Comparison of ENCODE assay signal across 8 cellular contexts in genomic region chr1:35120458-35121133, GRCh38. TPM values are rescaled to one million over a fixed set of nuclear protein-coding genes. Genes with fewer than 3 reads are reported as not detected.
A peak's percentile ranks its signal among the peaks of the same experiment; 100 is the strongest.
DNase-seq lines count a peak whose midpoint lies in the region; ATAC-seq and TF ChIP-seq lines count a peak whose summit lies in the region.

No MANE protein-coding gene starts in this region.

- H3K4me3 Mint-ChIP-seq in activated CD8-positive, alpha-beta memory T cell treated with anti-CD3 and anti-CD28 coated beads, Interleukin-2, amount 10 ng/mL, durations not matched to agents 7 days and 5 days = peak overlapping the region; percentile 45
- peak overlapping the region; percentile 57 to 79 for H3K4me3 Mint-ChIP-seq in stimulated activated naive B cell treated with anti-CD40 and anti-IgM and Interleukin-4, amounts not matched to agents 10 μg/mL and 1 μg/mL and 100 μg/mL, for 72 hours

- H3K27ac Mint-ChIP-seq in activated CD8-positive, alpha-beta memory T cell treated with anti-CD3 and anti-CD28 coated beads, Interleukin-2, amount 10 ng/mL, durations not matched to agents 7 days and 5 days = no peak overlapping the region
- H3K27ac Mint-ChIP-seq in stimulated activated naive B cell treated with anti-CD40 and anti-IgM and Interleukin-4, amounts not matched to agents 10 μg/mL and 1 μg/mL and 100 μg/mL, for 72 hours = peak overlapping the region; percentile 20

- DNase-seq in activated CD8-positive, alpha-beta memory T cell treated with anti-CD3 and anti-CD28 coated beads, Interleukin-2, amount 10 ng/mL, durations not matched to agents 7 days and 5 days = peak; percentile 42
- peak; percentile 36 for DNase-seq in left ventricle myocardium superior
- peak; percentile 7 for DNase-seq in stimulated activated naive B cell treated with anti-CD40 and anti-IgM and Interleukin-4, amounts not matched to agents 10 μg/mL and 1 μg/mL and 100 μg/mL, for 72 hours
- no peak for DNase-seq in NCI-H510A (lab: John Stamatoyannopoulos, UW)

- peak; percentile 31 for TF ChIP-seq POLR2A in GM19193 (IDR thresholded peaks at IDR 0.05; ENCODE audit: extremely low read depth, insufficient read depth, insufficient read length)

- CTCF ChIA-PET in activated CD8-positive, alpha-beta memory T cell treated with anti-CD3 and anti-CD28 coated beads, Interleukin-2, amount 10 ng/mL, durations not matched to agents 7 days and 5 days (lab: Charles Lee) = no interaction called here

- intact Hi-C loops in left ventricle myocardium superior (cut with micrococcal nuclease) = no loop called here

- peaks cover 4% of the 10 kb centered on the region for H3K27me3 Mint-ChIP-seq in activated CD8-positive, alpha-beta memory T cell treated with anti-CD3 and anti-CD28 coated beads, Interleukin-2, amount 10 ng/mL, durations not matched to agents 7 days and 5 days
- peaks cover 4 to 19% of the 10 kb centered on the region in 2 donors for H3K27me3 Mint-ChIP-seq in stimulated activated naive B cell treated with anti-CD40 and anti-IgM and Interleukin-4, amounts not matched to agents 10 μg/mL and 1 μg/mL and 100 μg/mL, for 72 hours

- peaks cover 3% of the 10 kb centered on the region for H3K9me3 Mint-ChIP-seq in activated CD8-positive, alpha-beta memory T cell treated with anti-CD3 and anti-CD28 coated beads, Interleukin-2, amount 10 ng/mL, durations not matched to agents 7 days and 5 days (ENCODE audit: low read depth)
- peaks cover 0 to 2% of the 10 kb centered on the region in 2 donors for H3K9me3 Mint-ChIP-seq in stimulated activated naive B cell treated with anti-CD40 and anti-IgM and Interleukin-4, amounts not matched to agents 10 μg/mL and 1 μg/mL and 100 μg/mL, for 72 hours

- peaks cover 8% of the 10 kb centered on the region for H3K4me1 Mint-ChIP-seq in activated CD8-positive, alpha-beta memory T cell treated with anti-CD3 and anti-CD28 coated beads, Interleukin-2, amount 10 ng/mL, durations not matched to agents 7 days and 5 days
- peaks cover 3 to 8% of the 10 kb centered on the region in 2 donors for H3K4me1 Mint-ChIP-seq in stimulated activated naive B cell treated with anti-CD40 and anti-IgM and Interleukin-4, amounts not matched to agents 10 μg/mL and 1 μg/mL and 100 μg/mL, for 72 hours

- peaks cover 10% of the 10 kb centered on the region for H3K36me3 Mint-ChIP-seq in activated CD8-positive, alpha-beta memory T cell treated with anti-CD3 and anti-CD28 coated beads, Interleukin-2, amount 10 ng/mL, durations not matched to agents 7 days and 5 days
- H3K36me3 Mint-ChIP-seq in stimulated activated naive B cell treated with anti-CD40 and anti-IgM and Interleukin-4, amounts not matched to agents 10 μg/mL and 1 μg/mL and 100 μg/mL, for 72 hours = peaks cover 2 to 3% of the 10 kb centered on the region in 2 donors

- peak; percentile 60 for ATAC-seq in activated CD8-positive, alpha-beta memory T cell treated with anti-CD3 and anti-CD28 coated beads, Interleukin-2, amount 10 ng/mL, durations not matched to agents 7 days and 5 days
- ATAC-seq in left ventricle myocardium superior = peak; percentile 68
- ATAC-seq in stimulated activated naive B cell treated with anti-CD40 and anti-IgM and Interleukin-4, amounts not matched to agents 10 μg/mL and 1 μg/mL and 100 μg/mL, for 72 hours (replicated peaks) = peak; percentile 78 to 82
- no peak for ATAC-seq in HG03095 (IDR thresholded peaks at IDR 0.05; ENCODE audit: unreplicated experiment)
- no peak for ATAC-seq in GM18868 (IDR thresholded peaks at IDR 0.05; ENCODE audit: unreplicated experiment)
- ATAC-seq in GM18858 (IDR thresholded peaks at IDR 0.05; ENCODE audit: unreplicated experiment) = no peak

RNA-seq across cellular contexts. Expression of gene ZMYM1, which starts 41.4 kb away (rescaled TPM):
- 10 to 100 TPM; 11.7 to 14.5 TPM for total RNA-seq in activated CD8-positive, alpha-beta memory T cell treated with anti-CD3 and anti-CD28 coated beads, Interleukin-2, amount 10 ng/mL, durations not matched to agents 7 days and 5 days
- total RNA-seq in left ventricle myocardium superior = 4.3 TPM

Comparison
In these comparisons a context has a peak if more than half of its experiments do, and no peak if none do; other contexts are left out.
1. ATAC-seq: peak in activated CD8-positive, alpha-beta memory T cell treated with anti-CD3 and anti-CD28 coated beads, Interleukin-2, amount 10 ng/mL, durations not matched to agents 7 days and 5 days (single experiment), left ventricle myocardium superior (single experiment) and stimulated activated naive B cell treated with anti-CD40 and anti-IgM and Interleukin-4, amounts not matched to agents 10 μg/mL and 1 μg/mL and 100 μg/mL, for 72 hours (2 of 2); none in HG03095 (single experiment), GM18868 (single experiment) and GM18858 (single experiment).